In genomic region chr13:112890316-112891131, GRCh38 we compare ENCODE assay signal across 21 cellular contexts.
DNase-seq lines count a peak whose midpoint lies in the region; ATAC-seq, FAIRE-seq and TF ChIP-seq lines count a peak whose summit lies in the region.
"Had no signal": no experiment of that assay in that cellular context is flagged by ENCODE, and none has a peak within 500 bp of the region (broad histone marks: within the 10 kb centered on the region; RNA-seq: fewer than 3 reads in every experiment).

No MANE protein-coding gene starts in this region.

- no peaks in the 10 kb centered on the region for H3K9me2 ChIP-seq in GM23248 (ENCODE audit: insufficient read depth)

- H2AFZ ChIP-seq in HepG2 (ENCODE audit: low read length): no peak overlapping the region
- H2AFZ ChIP-seq in GM23248: no peak overlapping the region

- H3K36me3 ChIP-seq in H7 (replicated peaks; ENCODE audit: control insufficient read depth, insufficient read depth, low read length) (no peaks in the 10 kb centered on the region), RWPE2 (ENCODE audit: low read depth) (no peaks in the 10 kb centered on the region), HepG2 (replicated peaks in 1 of 2; ENCODE audit: control insufficient read depth in 1 of 2, insufficient read depth in 2 of 2, low read length in 2 of 2) (no peaks in the 10 kb centered on the region), GM23248 (ENCODE audit: low read depth) (no peaks in the 10 kb centered on the region)

- no TSS peak for BruUV-seq in HepG2 (replicated peaks; lab: Mats Ljungman, UMichigan)

- TF ChIP-seq EP300 in HepG2 (IDR thresholded peaks at IDR 0.05; ENCODE audit: low read depth in 2 of 2, low read length in 2 of 2): no peak
- no peak for TF ChIP-seq EP300 in HepG2 (CRISPR knock-in tag; IDR thresholded peaks at IDR 0.05; ENCODE audit: borderline replicate concordance)

- CTCF ChIA-PET in HepG2 (lab: Yijun Ruan, JAX; ENCODE audit: low intra/inter-chr PET ratio, low total read pairs): no interaction called here

- TF ChIP-seq RAD21 in HepG2 (CRISPR knock-in tag; IDR thresholded peaks at IDR 0.05): no peak

- H3K4me1 ChIP-seq in RWPE2 (ENCODE audit: insufficient read depth, poor library complexity, severe bottlenecking): no peaks in the 10 kb centered on the region
- H3K4me1 ChIP-seq in HepG2 (ENCODE audit: insufficient read depth, low read length): peaks cover 71% of the 10 kb centered on the region
- H3K4me1 ChIP-seq in GM23248 (ENCODE audit: insufficient read depth): no peaks in the 10 kb centered on the region

- H3K9me3 ChIP-seq in RWPE2 (ENCODE audit: severe bottlenecking) (no peaks in the 10 kb centered on the region), HepG2 (ENCODE audit: low read length) (no peaks in the 10 kb centered on the region), GM23248 (ENCODE audit: low read depth) (no peaks in the 10 kb centered on the region)

- no peak for TF ChIP-seq POLR2A in HepG2 (IDR thresholded peaks at IDR 0.05; ENCODE audit: insufficient read depth in 1 of 2, low read depth in 2 of 2, low read length in 2 of 2)

- TF ChIP-seq CTCF in RWPE2 (IDR thresholded peaks at IDR 0.05; ENCODE audit: poor library complexity, severe bottlenecking): no peak
- TF ChIP-seq CTCF in HepG2 (CRISPR knock-in tag; IDR thresholded peaks at IDR 0.05): no peak

- H4K20me1 ChIP-seq in HepG2 (ENCODE audit: insufficient read depth, low read length): no peaks in the 10 kb centered on the region; the same call in 1 of the 2 replicates
- H4K20me1 ChIP-seq in GM23248 (ENCODE audit: insufficient read depth): no peaks in the 10 kb centered on the region

- H3K27me3 ChIP-seq in H7 (ENCODE audit: control insufficient read depth, insufficient read depth, low read length): peaks cover 16% of the 10 kb centered on the region
- peaks cover 24% of the 10 kb centered on the region for H3K27me3 ChIP-seq in RWPE2 (ENCODE audit: insufficient read depth, poor library complexity, severe bottlenecking)
- peaks cover 4 to 35% of the 10 kb centered on the region in 2 experiments; a peak in 4 of 5 replicates for H3K27me3 ChIP-seq in HepG2 (ENCODE audit: control insufficient read depth in 1 of 2, insufficient read depth in 2 of 2, low read length in 2 of 2)
- H3K27me3 ChIP-seq in GM23248 (replicated peaks; ENCODE audit: insufficient read depth): peaks cover 37% of the 10 kb centered on the region

- POLR2A ChIA-PET in HepG2 (lab: Yijun Ruan, JAX): no interaction called here

- no peak for FAIRE-seq in HepG2 (lab: Jason Lieb, UNC)
- FAIRE-seq: D721Med, GM12892, GM18507, HTR-8/SVneo had no signal

- DNase-seq in H7: peak; percentile 83
- peak; percentile 37 for DNase-seq in RWPE2 (ENCODE audit: low spot score)
- no peak for DNase-seq in HepG2 (ENCODE audit: low spot score)
- DNase-seq in posterior vena cava (ENCODE audit: low spot score): peak; percentile 47
- DNase-seq in NCI-H1417 treated with DMSO at 0.1 percent for 48 hours (lab: John Stamatoyannopoulos, UW): no peak
- no peak for DNase-seq in GM23248
- DNase-seq: ACHN, AML-193, HCEC 1CT, NCI-H1105, NCI-H1694, NCI-H226, NCI-H524, PC-3, RPMI8226 had no signal

- WGBS in HepG2 (ENCODE audit: low lambda C conversion rate): 63% methylated on average over 15 of the region's 27 CpGs
- WGBS in GM23248 (ENCODE audit: low coverage in 1 of 2, low lambda C conversion rate in 2 of 2, missing lambda C conversion rate in 2 of 2), 2 experiments: 75 to 77% methylated on average over 26 to 27 of the region's 27 CpGs

- H3K4me2 ChIP-seq in HepG2 (ENCODE audit: low read depth, low read length): 0 out of 2 replicates have a peak overlapping the region, but pooled peaks have one; percentile 10
- H3K4me2 ChIP-seq in GM23248 (ENCODE audit: unreplicated experiment): no peak overlapping the region

- H3K79me2 ChIP-seq in HepG2 (ENCODE audit: insufficient read depth, low read length) (no peaks in the 10 kb centered on the region), GM23248 (ENCODE audit: insufficient read depth) (no peaks in the 10 kb centered on the region)

- H3F3A ChIP-seq in GM23248 (ENCODE audit: insufficient read depth): 0 out of 2 replicates have a peak, but pooled peaks cover 7% of the 10 kb centered on the region

- H3K4me3 ChIP-seq in H7 (ENCODE audit: insufficient read depth, low read depth, low read length): no peak overlapping the region
- no peak overlapping the region for H3K4me3 ChIP-seq in RWPE2 (ENCODE audit: severe bottlenecking)
- no peak overlapping the region for H3K4me3 ChIP-seq in HepG2 (replicated peaks in 1 of 3; ENCODE audit: insufficient read depth in 1 of 3, low read depth in 2 of 3, low read length in 3 of 3)
- H3K4me3 ChIP-seq in GM23248: no peak overlapping the region

- in situ Hi-C loops in HepG2 (cut with HindIII; ENCODE audit: extremely low pct_ligation_motif_present, low pct_unique_long_range_greater_than_20kb) (no loop called here), GM23248 (cut with MboI) (no loop called here)

- intact Hi-C loops in HepG2 (cut with micrococcal nuclease; ENCODE audit: unreplicated experiment): no loop called here
- intact Hi-C loops in posterior vena cava (cut with DNase I): no loop called here

- ATAC-seq in RWPE2 (ENCODE audit: low read depth) (no peak), HepG2 (no peak), GM19455 (IDR thresholded peaks at IDR 0.05; ENCODE audit: unreplicated experiment) (no peak)
- ATAC-seq: PC-3 had no signal

- H3K9ac ChIP-seq in HepG2 (ENCODE audit: insufficient read depth, low read depth, low read length) (no peak overlapping the region), GM23248 (no peak overlapping the region)

- H3K27ac ChIP-seq in RWPE2 (ENCODE audit: poor library complexity, severe bottlenecking) (no peak overlapping the region), HepG2 (ENCODE audit: extremely low read length, insufficient read depth, low read length) (no peak overlapping the region), GM23248 (no peak overlapping the region)
- H3K27ac ChIP-seq: C4-2B had no signal

TF ChIP-seq in HepG2, 621 proteins besides CTCF, POLR2A, EP300 and RAD21:
- TF ChIP-seq ZFX (CRISPR knock-in tag; IDR thresholded peaks at IDR 0.05; ENCODE audit: low read depth): peak; percentile 15; the same call in 1 of the 2 replicates
- no peak for TF ChIP-seq ZNF512B (CRISPR knock-in tag; IDR thresholded peaks at IDR 0.05; ENCODE audit: borderline replicate concordance)
- TF ChIP-seq NRL (CRISPR knock-in tag; IDR thresholded peaks at IDR 0.05; ENCODE audit: borderline replicate concordance): peak; percentile 31; the same call in 1 of the 2 replicates
- no peak for TF ChIP-seq SMARCE1 (IDR thresholded peaks at IDR 0.05; ENCODE audit: borderline replicate concordance)
- no peak for TF ChIP-seq KLF6 (CRISPR knock-in tag; IDR thresholded peaks at IDR 0.05)
- no peak for TF ChIP-seq ZFYVE20 (CRISPR knock-in tag; IDR thresholded peaks at IDR 0.05; ENCODE audit: borderline replicate concordance, low read depth)
- TF ChIP-seq SAP130 (CRISPR knock-in tag; IDR thresholded peaks at IDR 0.05; ENCODE audit: low read depth): no peak
- no peak for TF ChIP-seq SALL1 (CRISPR knock-in tag; IDR thresholded peaks at IDR 0.05)

Comparison
In these comparisons a context has a peak if more than half of its experiments do, and no peak if none do; other contexts are left out.
1. DNase-seq: peak in H7 (single experiment), RWPE2 (single experiment) and posterior vena cava (single experiment); none in HepG2 (single experiment), NCI-H1417 treated with DMSO at 0.1 percent for 48 hours (single experiment) and GM23248 (single experiment).